In the genomic region with DNA sequence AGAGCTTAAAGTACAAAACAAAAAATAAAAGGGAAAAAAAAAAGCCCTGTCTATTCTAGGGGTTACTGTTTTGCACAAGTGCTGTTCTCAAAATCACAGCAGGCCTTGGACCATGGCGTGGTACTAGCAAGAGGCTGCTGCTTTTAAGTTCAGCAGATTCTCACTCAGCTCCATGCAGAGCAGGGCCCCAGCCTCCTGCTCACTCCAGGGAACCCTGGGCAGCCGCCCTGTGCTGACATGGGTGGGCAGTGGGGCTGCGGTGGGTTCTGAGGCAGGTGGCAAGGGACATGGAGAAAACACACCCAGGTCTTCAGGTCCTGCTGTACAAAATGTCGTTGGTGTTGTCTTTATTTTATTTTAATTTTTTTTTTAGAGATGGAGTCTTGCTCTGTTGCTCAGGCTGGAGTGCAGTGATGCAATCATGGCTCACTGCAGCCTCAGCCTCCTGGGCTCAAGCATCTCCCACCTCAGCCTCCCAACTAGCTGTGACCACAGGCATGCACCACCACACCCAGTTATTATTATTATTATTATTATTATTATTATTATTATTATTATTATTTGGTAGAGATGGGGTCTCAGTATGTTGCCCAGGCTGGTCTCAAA, we compare ENCODE assay signal across 20 cellular contexts.
"Had no signal": no experiment of that assay in that cellular context is flagged by ENCODE, and none has a peak within 500 bp of the region (broad histone marks: within the 10 kb centered on the region; RNA-seq: fewer than 3 reads in every experiment).

No MANE protein-coding gene starts in this region.

- H3K27ac Mint-ChIP-seq: activated CD4-positive, alpha-beta T cell treated with anti-CD3 and anti-CD28 coated beads, Interleukin-2, amount 10 ng/mL, durations not matched to agents 24 days and 14 days; activated naive CD8-positive, alpha-beta T cell treated with anti-CD3 and anti-CD28 coated beads, Interleukin-2, amount 10 ng/mL, durations not matched to agents 7 days and 5 days; activated T-helper 1 cell treated with anti-CD3 and anti-CD28 coated beads, Interleukin-12 subunit alpha, Interleukin-12 subunit beta, Interleukin-2, Interleukin-4 antibody, amounts not matched to agents 30 ng/mL and 10 ng/mL and 1 ng/mL, durations not matched to agents 14 hours and 24 hours and 36 hours; effector memory CD8-positive, alpha-beta T cell; naive thymus-derived CD4-positive, alpha-beta T cell; stimulated activated memory B cell treated with anti-CD40 and anti-IgM and Interleukin-4, amounts not matched to agents 10 μg/mL and 1 μg/mL and 100 μg/mL, for 72 hours; T-helper 2 cell treated with Interferon-gamma antibody and Interleukin-4, amounts not matched to agents 5 μg/mL and 100 μg/mL, for 36 hours had no signal

- H3K36me3 ChIP-seq: breast epithelium, thyroid gland, uterus had no signal

- H3K27me3 ChIP-seq: thyroid gland had no signal

- DNase-seq: activated CD4-positive, alpha-beta T cell treated with anti-CD3 and anti-CD28 coated beads, Interleukin-2, amount 10 ng/mL, durations not matched to agents 24 days and 14 days; activated CD4-positive, CD25-positive, alpha-beta regulatory T cell; activated naive CD4-positive, alpha-beta T cell; activated naive CD8-positive, alpha-beta T cell treated with anti-CD3 and anti-CD28 coated beads, Interleukin-2, amount 10 ng/mL, durations not matched to agents 7 days and 5 days; anterior cingulate cortex; dermis blood vessel endothelial cell; effector memory CD8-positive, alpha-beta T cell; head of caudate nucleus; naive thymus-derived CD4-positive, alpha-beta T cell; posterior cingulate gyrus; retina; stimulated activated CD4-positive, alpha-beta T cell treated with anti-CD3 and anti-CD28 coated beads, Interleukin-2, amount 100 ng/mL, for 48 hours; thyroid gland; uterus had no signal

- H3K4me3 Mint-ChIP-seq: activated CD4-positive, alpha-beta T cell treated with anti-CD3 and anti-CD28 coated beads, Interleukin-2, amount 10 ng/mL, durations not matched to agents 24 days and 14 days; activated naive CD8-positive, alpha-beta T cell treated with anti-CD3 and anti-CD28 coated beads, Interleukin-2, amount 10 ng/mL, durations not matched to agents 7 days and 5 days; activated T-helper 1 cell treated with anti-CD3 and anti-CD28 coated beads, Interleukin-12 subunit alpha, Interleukin-12 subunit beta, Interleukin-2, Interleukin-4 antibody, amounts not matched to agents 30 ng/mL and 10 ng/mL and 1 ng/mL, durations not matched to agents 14 hours and 24 hours and 36 hours; effector memory CD8-positive, alpha-beta T cell; naive thymus-derived CD4-positive, alpha-beta T cell; stimulated activated memory B cell treated with anti-CD40 and anti-IgM and Interleukin-4, amounts not matched to agents 10 μg/mL and 1 μg/mL and 100 μg/mL, for 72 hours; T-helper 2 cell treated with Interferon-gamma antibody and Interleukin-4, amounts not matched to agents 5 μg/mL and 100 μg/mL, for 36 hours had no signal

- ATAC-seq: effector memory CD8-positive, alpha-beta T cell; naive thymus-derived CD4-positive, alpha-beta T cell; stimulated activated memory B cell treated with anti-CD40 and anti-IgM and Interleukin-4, amounts not matched to agents 10 μg/mL and 1 μg/mL and 100 μg/mL, for 72 hours had no signal

- H3K4me1 Mint-ChIP-seq: activated CD4-positive, alpha-beta T cell treated with anti-CD3 and anti-CD28 coated beads, Interleukin-2, amount 10 ng/mL, durations not matched to agents 24 days and 14 days; activated naive CD8-positive, alpha-beta T cell treated with anti-CD3 and anti-CD28 coated beads, Interleukin-2, amount 10 ng/mL, durations not matched to agents 7 days and 5 days had no signal

- H3K9me3 ChIP-seq: thyroid gland had no signal

- H3K4me1 ChIP-seq: breast epithelium, uterus had no signal

- H3K4me3 ChIP-seq: breast epithelium, lung, thyroid gland, uterus had no signal

- H3K27ac ChIP-seq: breast epithelium, epithelial cell of prostate, thyroid gland, uterus had no signal

- H3K36me3 Mint-ChIP-seq: activated naive CD8-positive, alpha-beta T cell treated with anti-CD3 and anti-CD28 coated beads, Interleukin-2, amount 10 ng/mL, durations not matched to agents 7 days and 5 days had no signal
